21 cellular contexts compared by ENCODE assay signal in the genomic region with DNA sequence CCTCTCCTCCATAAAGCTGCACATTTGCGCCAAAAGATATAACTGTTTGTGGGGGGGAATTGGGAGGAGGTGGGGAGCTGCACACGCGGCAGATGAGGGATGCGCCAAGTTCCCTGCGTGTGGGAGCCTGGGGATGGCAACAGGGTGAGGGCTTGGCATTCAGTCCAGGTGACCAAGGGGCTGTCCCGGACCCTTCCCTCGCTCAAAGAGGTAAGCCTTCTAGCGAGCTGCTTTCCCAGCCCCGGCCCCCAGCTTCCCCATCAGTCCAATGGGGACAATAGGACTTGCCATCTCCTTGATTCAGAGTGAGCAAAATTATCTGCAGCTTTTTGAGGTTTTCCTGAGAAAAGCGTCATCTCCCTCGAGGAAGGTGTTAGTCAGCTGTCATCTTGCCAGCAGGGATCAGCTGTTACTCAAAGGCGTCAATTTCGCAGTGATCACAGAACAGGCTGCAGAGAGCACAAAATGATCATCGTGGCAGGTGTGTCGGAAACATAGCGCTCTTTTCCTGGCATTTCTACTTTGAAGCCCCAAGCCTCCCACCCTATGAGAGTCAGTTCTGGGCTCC. TPM values are rescaled to one million over a fixed set of nuclear protein-coding genes. Genes with fewer than 3 reads are reported as not detected.
A peak's percentile ranks its signal among the peaks of the same experiment; 100 is the strongest.
DNase-seq lines count a peak whose midpoint lies in the region; ATAC-seq and TF ChIP-seq lines count a peak whose summit lies in the region.
"Had no signal": no experiment of that assay in that cellular context is flagged by ENCODE, and none has a peak within 500 bp of the region (broad histone marks: within the 10 kb centered on the region; RNA-seq: fewer than 3 reads in every experiment).

No MANE protein-coding gene starts in this region.

- no peak for ATAC-seq in T-helper 17 cell
- no peak for ATAC-seq in naive thymus-derived CD8-positive, alpha-beta T cell
- ATAC-seq in HG02870 (IDR thresholded peaks at IDR 0.05; ENCODE audit: unreplicated experiment): no peak
- ATAC-seq: HepG2; stimulated activated memory B cell treated with anti-CD40 and anti-IgM and Interleukin-4, amounts not matched to agents 10 μg/mL and 1 μg/mL and 100 μg/mL, for 72 hours had no signal

- peaks cover 5% of the 10 kb centered on the region for H3K9me3 Mint-ChIP-seq in activated CD4-positive, alpha-beta memory T cell treated with anti-CD3 and anti-CD28 coated beads for 36 hours
- peaks cover 2% of the 10 kb centered on the region for H3K9me3 Mint-ChIP-seq in activated CD4-positive, alpha-beta memory T cell treated with anti-CD3 and anti-CD28 coated beads, Interleukin-2, amount 10 ng/mL, durations not matched to agents 7 days and 5 days
- no peaks in the 10 kb centered on the region for H3K9me3 Mint-ChIP-seq in naive thymus-derived CD8-positive, alpha-beta T cell

- TF ChIP-seq CTCF in GM10248 (IDR thresholded peaks at IDR 0.05; ENCODE audit: control extremely low read depth, extremely low read depth, low read depth, missing control alignments): no peak

- no peak overlapping the region for H3K27ac Mint-ChIP-seq in activated CD4-positive, alpha-beta memory T cell treated with anti-CD3 and anti-CD28 coated beads for 36 hours
- H3K27ac Mint-ChIP-seq in activated CD4-positive, alpha-beta memory T cell treated with anti-CD3 and anti-CD28 coated beads, Interleukin-2, amount 10 ng/mL, durations not matched to agents 7 days and 5 days: no peak overlapping the region
- peak overlapping the region; percentile 56 for H3K27ac Mint-ChIP-seq in T-helper 17 cell
- peak overlapping the region in 7 of 10 donors; percentile 40 to 87 (median 72) for H3K27ac Mint-ChIP-seq in naive thymus-derived CD8-positive, alpha-beta T cell
- H3K27ac Mint-ChIP-seq: stimulated activated memory B cell treated with anti-CD40 and anti-IgM and Interleukin-4, amounts not matched to agents 10 μg/mL and 1 μg/mL and 100 μg/mL, for 72 hours had no signal

- DNase-seq in activated CD4-positive, alpha-beta memory T cell treated with anti-CD3 and anti-CD28 coated beads for 36 hours: peak; percentile 56
- DNase-seq in activated CD4-positive, alpha-beta memory T cell treated with anti-CD3 and anti-CD28 coated beads, Interleukin-2, amount 10 ng/mL, durations not matched to agents 7 days and 5 days: no peak
- DNase-seq in Daoy (ENCODE audit: low read depth): peak; percentile 53
- DNase-seq in T-helper 17 cell: no peak
- DNase-seq in naive thymus-derived CD8-positive, alpha-beta T cell: no peak
- no peak for DNase-seq in NK-92 treated with Interleukin-12 subunit alpha and Interleukin-12 subunit beta, amount 100 ng/mL, for 24 hours (lab: John Stamatoyannopoulos, UW)
- no peak for DNase-seq in GM10248 (ENCODE audit: extremely low spot score)
- DNase-seq: NCI-H2227 treated with DMSO at 0.1 percent for 48 hours, NCI-H82, Peyer's patch had no signal

- peaks cover 44% of the 10 kb centered on the region for H3K4me1 Mint-ChIP-seq in activated CD4-positive, alpha-beta memory T cell treated with anti-CD3 and anti-CD28 coated beads for 36 hours (ENCODE audit: low read depth)
- H3K4me1 Mint-ChIP-seq in activated CD4-positive, alpha-beta memory T cell treated with anti-CD3 and anti-CD28 coated beads, Interleukin-2, amount 10 ng/mL, durations not matched to agents 7 days and 5 days: peaks cover 36% of the 10 kb centered on the region
- H3K4me1 Mint-ChIP-seq in T-helper 17 cell: peaks cover 27% of the 10 kb centered on the region
- H3K4me1 Mint-ChIP-seq in naive thymus-derived CD8-positive, alpha-beta T cell: peaks cover 34 to 76% (median 70%) of the 10 kb centered on the region in 4 donors

- H3K4me3 Mint-ChIP-seq in activated CD4-positive, alpha-beta memory T cell treated with anti-CD3 and anti-CD28 coated beads for 36 hours: no peak overlapping the region
- no peak overlapping the region for H3K4me3 Mint-ChIP-seq in activated CD4-positive, alpha-beta memory T cell treated with anti-CD3 and anti-CD28 coated beads, Interleukin-2, amount 10 ng/mL, durations not matched to agents 7 days and 5 days
- no peak overlapping the region for H3K4me3 Mint-ChIP-seq in T-helper 17 cell
- peak overlapping the region in 2 of 10 donors; percentile 19 to 22 for H3K4me3 Mint-ChIP-seq in naive thymus-derived CD8-positive, alpha-beta T cell
- H3K4me3 Mint-ChIP-seq: neural crest cell; stimulated activated memory B cell treated with anti-CD40 and anti-IgM and Interleukin-4, amounts not matched to agents 10 μg/mL and 1 μg/mL and 100 μg/mL, for 72 hours had no signal

- POLR2A ChIA-PET in activated CD4-positive, alpha-beta memory T cell treated with anti-CD3 and anti-CD28 coated beads for 36 hours (lab: Charles Lee): interaction anchor here (1.5 kb wide), 1 partner anchor 9 kb away, joined by 5 read pairs; no protein-coding TSS in a partner anchor
- POLR2A ChIA-PET in activated CD4-positive, alpha-beta memory T cell treated with anti-CD3 and anti-CD28 coated beads, Interleukin-2, amount 10 ng/mL, durations not matched to agents 7 days and 5 days (lab: Charles Lee): interaction anchor here (1.5 kb wide), 1 partner anchor 36 kb away, joined by 3 read pairs; no protein-coding TSS in a partner anchor
- POLR2A ChIA-PET in naive thymus-derived CD8-positive, alpha-beta T cell (lab: Charles Lee): interaction anchor here (0.5 to 1.4 kb wide), 6 partner anchors 19 to 731 kb away, joined by 3 to 9 read pairs (median 4); partner anchors contain the start of gene ATP5F1E
- POLR2A ChIA-PET in GM10248 (lab: Yijun Ruan, JAX): no interaction called here

- H3K36me3 Mint-ChIP-seq in activated CD4-positive, alpha-beta memory T cell treated with anti-CD3 and anti-CD28 coated beads for 36 hours: peaks cover 21% of the 10 kb centered on the region
- H3K36me3 Mint-ChIP-seq in activated CD4-positive, alpha-beta memory T cell treated with anti-CD3 and anti-CD28 coated beads, Interleukin-2, amount 10 ng/mL, durations not matched to agents 7 days and 5 days (ENCODE audit: low read depth): peaks cover 34% of the 10 kb centered on the region
- H3K36me3 Mint-ChIP-seq in T-helper 17 cell (ENCODE audit: low read depth): no peaks in the 10 kb centered on the region
- H3K36me3 Mint-ChIP-seq in naive thymus-derived CD8-positive, alpha-beta T cell: peaks cover 5 to 51% (median 19%) of the 10 kb centered on the region in 3 donors

- no peaks in the 10 kb centered on the region for H3K9me3 ChIP-seq in T-helper 17 cell (ENCODE audit: control insufficient read depth, low read length, poor library complexity, severe bottlenecking)
- H3K9me3 ChIP-seq: Peyer's patch, thyroid gland had no signal

- CTCF ChIA-PET in activated CD4-positive, alpha-beta memory T cell treated with anti-CD3 and anti-CD28 coated beads for 36 hours (lab: Charles Lee): interaction anchor here (0.8 to 2.4 kb wide), 2 partner anchors 22 to 97 kb away, joined by 3 to 13 read pairs; no protein-coding TSS in a partner anchor
- CTCF ChIA-PET in activated CD4-positive, alpha-beta memory T cell treated with anti-CD3 and anti-CD28 coated beads, Interleukin-2, amount 10 ng/mL, durations not matched to agents 7 days and 5 days (lab: Charles Lee): interaction anchor here (1.8 kb wide), 1 partner anchor 23 kb away, joined by 4 read pairs; no protein-coding TSS in a partner anchor
- CTCF ChIA-PET in GM10248 (lab: Yijun Ruan, JAX): interaction anchor here (1.5 kb wide), 1 partner anchor 12 kb away, joined by 4 read pairs; no protein-coding TSS in a partner anchor

- intact Hi-C loops in activated CD4-positive, alpha-beta memory T cell treated with anti-CD3 and anti-CD28 coated beads for 36 hours (cut with micrococcal nuclease): no loop called here

- H3K27me3 Mint-ChIP-seq in activated CD4-positive, alpha-beta memory T cell treated with anti-CD3 and anti-CD28 coated beads for 36 hours: no peaks in the 10 kb centered on the region
- H3K27me3 Mint-ChIP-seq in activated CD4-positive, alpha-beta memory T cell treated with anti-CD3 and anti-CD28 coated beads, Interleukin-2, amount 10 ng/mL, durations not matched to agents 7 days and 5 days: no peaks in the 10 kb centered on the region
- no peaks in the 10 kb centered on the region for H3K27me3 Mint-ChIP-seq in T-helper 17 cell
- H3K27me3 Mint-ChIP-seq in naive thymus-derived CD8-positive, alpha-beta T cell: no peaks in the 10 kb centered on the region
- H3K27me3 Mint-ChIP-seq: stimulated activated memory B cell treated with anti-CD40 and anti-IgM and Interleukin-4, amounts not matched to agents 10 μg/mL and 1 μg/mL and 100 μg/mL, for 72 hours had no signal

RNA-seq across cellular contexts. Expression of gene ZNF831, which starts 21.3 kb away (rescaled TPM):
- 1 to 10 TPM; 7.6 to 9.4 TPM for total RNA-seq in activated CD4-positive, alpha-beta memory T cell treated with anti-CD3 and anti-CD28 coated beads for 36 hours
- 10 to 100 TPM; 12.1 to 12.7 TPM for total RNA-seq in activated CD4-positive, alpha-beta memory T cell treated with anti-CD3 and anti-CD28 coated beads, Interleukin-2, amount 10 ng/mL, durations not matched to agents 7 days and 5 days
- not detected in 2 replicates for total RNA-seq in Daoy (2014; rRNA removed; shearing (Covaris generic))
- total RNA-seq in T-helper 17 cell: 10 to 100 TPM; 37.8 to 42.0 TPM
- total RNA-seq in naive thymus-derived CD8-positive, alpha-beta T cell: 10 to 100 TPM; 28.0 to 29.9 TPM
- 1 to 10 TPM; 5.5 to 6.2 (median 5.9) TPM for polyA plus RNA-seq in naive thymus-derived CD8-positive, alpha-beta T cell
- total RNA-seq: A673, astrocyte, H1, hepatocyte, HepG2, neural crest cell, pulmonary artery endothelial cell had no signal
- polyA plus RNA-seq: H1, hepatocyte, HepG2, keratinocyte had no signal

Comparison
In these comparisons a context has a peak if more than half of its experiments do, and no peak if none do; other contexts are left out.
1. DNase-seq: peak in activated CD4-positive, alpha-beta memory T cell treated with anti-CD3 and anti-CD28 coated beads for 36 hours (single experiment) and Daoy (single experiment); none in activated CD4-positive, alpha-beta memory T cell treated with anti-CD3 and anti-CD28 coated beads, Interleukin-2, amount 10 ng/mL, durations not matched to agents 7 days and 5 days (single experiment), T-helper 17 cell (0 of 3), naive thymus-derived CD8-positive, alpha-beta T cell (0 of 10), NK-92 treated with Interleukin-12 subunit alpha and Interleukin-12 subunit beta, amount 100 ng/mL, for 24 hours (single experiment) and GM10248 (single experiment).
2. H3K27ac Mint-ChIP-seq: peak in T-helper 17 cell (single experiment) and naive thymus-derived CD8-positive, alpha-beta T cell (7 of 10); none in activated CD4-positive, alpha-beta memory T cell treated with anti-CD3 and anti-CD28 coated beads for 36 hours (single experiment) and activated CD4-positive, alpha-beta memory T cell treated with anti-CD3 and anti-CD28 coated beads, Interleukin-2, amount 10 ng/mL, durations not matched to agents 7 days and 5 days (single experiment).